ENCODE assay signal across 24 cellular contexts in genomic region chr5:143126121-143127019, GRCh38.
DNase-seq lines count a peak whose midpoint lies in the region; ATAC-seq and TF ChIP-seq lines count a peak whose summit lies in the region.
"Had no signal": no experiment of that assay in that cellular context is flagged by ENCODE, and none has a peak within 500 bp of the region (broad histone marks: within the 10 kb centered on the region; RNA-seq: fewer than 3 reads in every experiment).

No MANE protein-coding gene starts in this region.

- no peak overlapping the region for H3K27ac ChIP-seq in OCI-LY1 (ENCODE audit: low read depth, low read length, poor library complexity, severe bottlenecking)
- H3K27ac ChIP-seq in gastrocnemius medialis, result peak overlapping the region; percentile 90 to 97 (median 95)
- H3K27ac ChIP-seq: brain microvascular endothelial cell, coronary artery, foreskin keratinocyte, neural progenitor cell had no signal

- in situ Hi-C loops in gastrocnemius medialis (cut with MboI; ENCODE audit: low sequenced_read_pairs in 4 of 4), result loop anchor here in 3 of 4 donors (25.0 kb wide), 2 partner anchors 89 to 261 kb away; no protein-coding TSS in a partner anchor

- H3K9me3 ChIP-seq in OCI-LY1 (ENCODE audit: low read length) (no peaks in the 10 kb centered on the region), gastrocnemius medialis (no peaks in the 10 kb centered on the region)
- H3K9me3 ChIP-seq: tibial nerve had no signal

- H3K27me3 ChIP-seq in OCI-LY1 (ENCODE audit: insufficient read depth, low read length), result no peaks in the 10 kb centered on the region
- H3K27me3 ChIP-seq in gastrocnemius medialis, result no peaks in the 10 kb centered on the region
- H3K27me3 ChIP-seq: brain microvascular endothelial cell, foreskin keratinocyte, neural progenitor cell, tibial nerve had no signal

- DNase-seq in left kidney (ENCODE audit: low read depth, low spot score) (peak; percentile 23), gastrocnemius medialis (no peak), NCI-H1694 treated with DMSO at 0.1 percent for 48 hours (lab: John Stamatoyannopoulos, UW) (no peak), RKO (ENCODE audit: low spot score) (no peak), pons (ENCODE audit: low spot score) (no peak)
- DNase-seq: AML-193; brain microvascular endothelial cell; DND-41; foreskin keratinocyte; H7; kidney; NCI-H1048; NCI-H2029 treated with DMSO at 0.1 percent for 48 hours; NCI-H446 treated with DMSO at 0.1 percent for 48 hours; NK-92 treated with Interleukin-12 subunit alpha and Interleukin-12 subunit beta, amount 100 ng/mL, for 24 hours; retina; stimulated activated naive CD4-positive, alpha-beta T cell treated with Interleukin-2 at 50 U/mL for 16 hours; SW 1271 had no signal

- no peaks in the 10 kb centered on the region for H3K79me2 ChIP-seq in OCI-LY1 (ENCODE audit: insufficient read depth, low read length)

- intact Hi-C loops in gastrocnemius medialis (cut with DNase I; ENCODE audit: low total_unique reads), result no loop called here

- no peak overlapping the region for H3K4me3 ChIP-seq in OCI-LY1 (ENCODE audit: low read depth, low read length, poor library complexity, severe bottlenecking)
- no peak overlapping the region for H3K4me3 ChIP-seq in gastrocnemius medialis
- H3K4me3 ChIP-seq: coronary artery, neural progenitor cell, tibial nerve had no signal

- no peaks in the 10 kb centered on the region for H3F3A ChIP-seq in OCI-LY1 (ENCODE audit: insufficient read depth, low read length)

- no peak for TF ChIP-seq POLR2A in gastrocnemius medialis (IDR thresholded peaks at IDR 0.05)

- H3K4me1 ChIP-seq in OCI-LY1 (ENCODE audit: insufficient read depth, low read length, severe bottlenecking) (peaks cover 42% of the 10 kb centered on the region), gastrocnemius medialis (peaks cover 58 to 65% of the 10 kb centered on the region in 2 donors)
- H3K4me1 ChIP-seq: foreskin keratinocyte had no signal

- TF ChIP-seq CTCF in OCI-LY1 (IDR thresholded peaks at IDR 0.05; ENCODE audit: low read length) (no peak), gastrocnemius medialis (IDR thresholded peaks at IDR 0.05 in 4 of 5, conservative IDR thresholded peaks at IDR 0.05 in 1 of 5) (no peak)

- ATAC-seq in GM19351 (IDR thresholded peaks at IDR 0.05; ENCODE audit: unreplicated experiment) (peak; percentile 70), gastrocnemius medialis (no peak)
- ATAC-seq: activated T-helper 17 cell treated with anti-CD3 and anti-CD28 coated beads, Interleukin-2, amount 50 U/mL, for 72 hours; foreskin keratinocyte had no signal

- no peaks in the 10 kb centered on the region for H4K20me1 ChIP-seq in OCI-LY1 (ENCODE audit: insufficient read depth, low read length)

- no peaks in the 10 kb centered on the region for H3K36me3 ChIP-seq in OCI-LY1 (ENCODE audit: insufficient read depth, low read length)
- no peaks in the 10 kb centered on the region for H3K36me3 ChIP-seq in gastrocnemius medialis
- H3K36me3 ChIP-seq: brain microvascular endothelial cell, neural progenitor cell had no signal

- no peaks in the 10 kb centered on the region for H3K9me2 ChIP-seq in OCI-LY1 (ENCODE audit: low read depth, low read length)

- peak overlapping the region; percentile 4; the same call in 1 of the 2 replicates for H3K4me2 ChIP-seq in OCI-LY1 (ENCODE audit: low read length)
- H3K4me2 ChIP-seq: neural progenitor cell had no signal

- H3K9ac ChIP-seq in OCI-LY1 (ENCODE audit: low read length), result no peak overlapping the region
- H3K9ac ChIP-seq: neural progenitor cell had no signal

- 0 out of 2 replicates have a peak overlapping the region, but pooled peaks have one; percentile 6 for H2AFZ ChIP-seq in OCI-LY1 (ENCODE audit: low read length)
- H2AFZ ChIP-seq: neural progenitor cell had no signal
